Comparison of ENCODE assay signal across 20 cellular contexts in genomic region chr7:135707570-135707966, GRCh38. TPM values are rescaled to one million over a fixed set of nuclear protein-coding genes. Genes with fewer than 3 reads are reported as not detected.
"Had no signal": no experiment of that assay in that cellular context is flagged by ENCODE, and none has a peak within 500 bp of the region (broad histone marks: within the 10 kb centered on the region; RNA-seq: fewer than 3 reads in every experiment).

No MANE protein-coding gene starts in this region.

- DNase-seq: activated CD4-positive, alpha-beta memory T cell treated with anti-CD3 and anti-CD28 coated beads for 36 hours; activated CD4-positive, alpha-beta T cell treated with anti-CD3 and anti-CD28 coated beads for 36 hours; activated CD8-positive, alpha-beta memory T cell treated with anti-CD3 and anti-CD28 coated beads, Interleukin-2, amount 10 ng/mL, durations not matched to agents 7 days and 5 days; activated naive CD4-positive, alpha-beta T cell treated with anti-CD3 and anti-CD28 coated beads, Interleukin-2, amount 10 ng/mL, durations not matched to agents 7 days and 5 days; activated T-cell treated with anti-CD3 and anti-CD28 coated beads, Interleukin-2, amount 50 U/mL, for 1 hour; foreskin melanocyte; heart left ventricle; left colon; mucosa of descending colon; naive thymus-derived CD4-positive, alpha-beta T cell; T-helper 17 cell; uterus had no signal

- H3K4me3 Mint-ChIP-seq: activated CD4-positive, alpha-beta memory T cell treated with anti-CD3 and anti-CD28 coated beads for 36 hours; activated CD4-positive, alpha-beta T cell treated with anti-CD3 and anti-CD28 coated beads for 36 hours; activated CD8-positive, alpha-beta memory T cell treated with anti-CD3 and anti-CD28 coated beads, Interleukin-2, amount 10 ng/mL, durations not matched to agents 7 days and 5 days; activated naive CD4-positive, alpha-beta T cell treated with anti-CD3 and anti-CD28 coated beads, Interleukin-2, amount 10 ng/mL, durations not matched to agents 7 days and 5 days; naive thymus-derived CD4-positive, alpha-beta T cell; stimulated activated effector memory CD8-positive, alpha-beta T cell treated with anti-CD3 and anti-CD28 coated beads, Interleukin-12 subunit alpha, Interleukin-12 subunit beta, amount 100 ng/mL, for 72 hours; T-helper 17 cell had no signal

- H3K4me3 ChIP-seq: cardiac muscle cell, heart left ventricle, lung, mucosa of descending colon, uterus had no signal

- H3K4me1 ChIP-seq: parathyroid adenoma, uterus had no signal

- H3K27me3 Mint-ChIP-seq: activated CD4-positive, alpha-beta memory T cell treated with anti-CD3 and anti-CD28 coated beads for 36 hours; activated CD4-positive, alpha-beta T cell treated with anti-CD3 and anti-CD28 coated beads for 36 hours; activated CD8-positive, alpha-beta memory T cell treated with anti-CD3 and anti-CD28 coated beads, Interleukin-2, amount 10 ng/mL, durations not matched to agents 7 days and 5 days; activated naive CD4-positive, alpha-beta T cell treated with anti-CD3 and anti-CD28 coated beads, Interleukin-2, amount 10 ng/mL, durations not matched to agents 7 days and 5 days; naive thymus-derived CD4-positive, alpha-beta T cell; T-helper 17 cell had no signal

- H3K27ac Mint-ChIP-seq: activated CD4-positive, alpha-beta memory T cell treated with anti-CD3 and anti-CD28 coated beads for 36 hours; activated CD4-positive, alpha-beta T cell treated with anti-CD3 and anti-CD28 coated beads for 36 hours; activated CD8-positive, alpha-beta memory T cell treated with anti-CD3 and anti-CD28 coated beads, Interleukin-2, amount 10 ng/mL, durations not matched to agents 7 days and 5 days; activated naive CD4-positive, alpha-beta T cell treated with anti-CD3 and anti-CD28 coated beads, Interleukin-2, amount 10 ng/mL, durations not matched to agents 7 days and 5 days; activated T-helper 2 cell treated with anti-CD3 and anti-CD28 coated beads, Interferon-gamma antibody, Interleukin-2, Interleukin-4, amounts not matched to agents 10 μg/mL and 5 μg/mL and 100 μg/mL, durations not matched to agents 14 hours and 24 hours and 36 hours; naive thymus-derived CD4-positive, alpha-beta T cell; stimulated activated effector memory CD8-positive, alpha-beta T cell treated with anti-CD3 and anti-CD28 coated beads, Interleukin-12 subunit alpha, Interleukin-12 subunit beta, amount 100 ng/mL, for 72 hours; T-helper 17 cell had no signal

- H3K9me3 ChIP-seq: heart left ventricle, mucosa of descending colon, uterus had no signal

- H3K27me3 ChIP-seq: cardiac muscle cell, heart left ventricle, uterus had no signal

- ATAC-seq: activated CD4-positive, alpha-beta T cell treated with anti-CD3 and anti-CD28 coated beads for 36 hours; activated CD8-positive, alpha-beta memory T cell treated with anti-CD3 and anti-CD28 coated beads, Interleukin-2, amount 10 ng/mL, durations not matched to agents 7 days and 5 days; heart left ventricle; left colon; mucosa of descending colon; naive thymus-derived CD4-positive, alpha-beta T cell; stimulated activated effector memory CD8-positive, alpha-beta T cell treated with anti-CD3 and anti-CD28 coated beads, Interleukin-12 subunit alpha, Interleukin-12 subunit beta, amount 100 ng/mL, for 72 hours; T-helper 17 cell had no signal

- H3K36me3 ChIP-seq: cardiac muscle cell, heart left ventricle, uterus had no signal

- H3K27ac ChIP-seq: cardiac muscle cell, heart left ventricle, parathyroid adenoma, uterus had no signal

- H3K36me3 Mint-ChIP-seq: activated CD4-positive, alpha-beta memory T cell treated with anti-CD3 and anti-CD28 coated beads for 36 hours; activated CD8-positive, alpha-beta memory T cell treated with anti-CD3 and anti-CD28 coated beads, Interleukin-2, amount 10 ng/mL, durations not matched to agents 7 days and 5 days; activated naive CD4-positive, alpha-beta T cell treated with anti-CD3 and anti-CD28 coated beads, Interleukin-2, amount 10 ng/mL, durations not matched to agents 7 days and 5 days; naive thymus-derived CD4-positive, alpha-beta T cell; stimulated activated effector memory CD8-positive, alpha-beta T cell treated with anti-CD3 and anti-CD28 coated beads, Interleukin-12 subunit alpha, Interleukin-12 subunit beta, amount 100 ng/mL, for 72 hours had no signal

- H3K9me3 Mint-ChIP-seq: activated CD4-positive, alpha-beta memory T cell treated with anti-CD3 and anti-CD28 coated beads for 36 hours; activated naive CD4-positive, alpha-beta T cell treated with anti-CD3 and anti-CD28 coated beads, Interleukin-2, amount 10 ng/mL, durations not matched to agents 7 days and 5 days; activated T-helper 2 cell treated with anti-CD3 and anti-CD28 coated beads, Interferon-gamma antibody, Interleukin-2, Interleukin-4, amounts not matched to agents 10 μg/mL and 5 μg/mL and 100 μg/mL, durations not matched to agents 14 hours and 24 hours and 36 hours; naive thymus-derived CD4-positive, alpha-beta T cell; stimulated activated effector memory CD8-positive, alpha-beta T cell treated with anti-CD3 and anti-CD28 coated beads, Interleukin-12 subunit alpha, Interleukin-12 subunit beta, amount 100 ng/mL, for 72 hours had no signal

- H3K4me1 Mint-ChIP-seq: activated CD4-positive, alpha-beta T cell treated with anti-CD3 and anti-CD28 coated beads for 36 hours; activated CD8-positive, alpha-beta memory T cell treated with anti-CD3 and anti-CD28 coated beads, Interleukin-2, amount 10 ng/mL, durations not matched to agents 7 days and 5 days; activated naive CD4-positive, alpha-beta T cell treated with anti-CD3 and anti-CD28 coated beads, Interleukin-2, amount 10 ng/mL, durations not matched to agents 7 days and 5 days; stimulated activated effector memory CD8-positive, alpha-beta T cell treated with anti-CD3 and anti-CD28 coated beads, Interleukin-12 subunit alpha, Interleukin-12 subunit beta, amount 100 ng/mL, for 72 hours; T-helper 17 cell had no signal

RNA-seq across cellular contexts. Expression of gene SLC13A4, which starts 20.4 kb away (rescaled TPM):
- total RNA-seq: activated CD4-positive, alpha-beta memory T cell treated with anti-CD3 and anti-CD28 coated beads for 36 hours; activated CD4-positive, alpha-beta T cell treated with anti-CD3 and anti-CD28 coated beads for 36 hours; activated CD8-positive, alpha-beta memory T cell treated with anti-CD3 and anti-CD28 coated beads, Interleukin-2, amount 10 ng/mL, durations not matched to agents 7 days and 5 days; activated T-helper 2 cell treated with anti-CD3 and anti-CD28 coated beads, Interferon-gamma antibody, Interleukin-2, Interleukin-4, amounts not matched to agents 10 μg/mL and 5 μg/mL and 100 μg/mL, durations not matched to agents 14 hours and 24 hours and 36 hours; dermis microvascular lymphatic vessel endothelial cell; left colon; mucosa of descending colon; naive thymus-derived CD4-positive, alpha-beta T cell; renal cortical epithelial cell; T-helper 17 cell had no signal

RNA-seq across cellular contexts. Expression of gene FAM180A, which starts 41.0 kb away (rescaled TPM):
- total RNA-seq: activated CD4-positive, alpha-beta memory T cell treated with anti-CD3 and anti-CD28 coated beads for 36 hours; activated CD4-positive, alpha-beta T cell treated with anti-CD3 and anti-CD28 coated beads for 36 hours; activated CD8-positive, alpha-beta memory T cell treated with anti-CD3 and anti-CD28 coated beads, Interleukin-2, amount 10 ng/mL, durations not matched to agents 7 days and 5 days; activated T-helper 2 cell treated with anti-CD3 and anti-CD28 coated beads, Interferon-gamma antibody, Interleukin-2, Interleukin-4, amounts not matched to agents 10 μg/mL and 5 μg/mL and 100 μg/mL, durations not matched to agents 14 hours and 24 hours and 36 hours; astrocyte; cardiac muscle cell; dermis microvascular lymphatic vessel endothelial cell; naive thymus-derived CD4-positive, alpha-beta T cell; renal cortical epithelial cell; T-helper 17 cell had no signal
- polyA plus RNA-seq: cardiac muscle cell; naive thymus-derived CD4-positive, alpha-beta T cell had no signal
